In the genomic region with DNA sequence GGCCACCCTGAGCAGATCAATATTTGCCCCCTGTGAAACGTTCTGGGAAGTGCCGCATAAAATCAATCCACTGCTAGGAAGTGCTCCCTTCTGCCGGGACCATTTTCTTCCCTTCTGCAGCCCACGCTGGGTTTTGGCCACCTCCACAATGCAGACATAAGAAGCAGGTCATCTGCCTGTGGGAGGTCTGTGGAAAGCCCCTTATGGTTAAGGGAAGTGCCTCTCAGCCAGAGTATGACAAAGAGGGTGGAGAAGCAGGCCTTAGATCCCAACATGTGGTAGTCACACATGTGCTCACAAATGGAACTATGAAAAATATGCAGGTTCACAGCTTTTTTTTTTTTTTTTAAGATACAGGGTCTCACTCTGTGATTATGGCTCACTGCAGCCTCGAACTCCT, we compare ENCODE assay signal across 10 cellular contexts.
A peak's percentile ranks its signal among the peaks of the same experiment; 100 is the strongest.
DNase-seq lines count a peak whose midpoint lies in the region; ATAC-seq lines count a peak whose summit lies in the region.
"Had no signal": no experiment of that assay in that cellular context is flagged by ENCODE, and none has a peak within 500 bp of the region (broad histone marks: within the 10 kb centered on the region; RNA-seq: fewer than 3 reads in every experiment).

No MANE protein-coding gene starts in this region.

- no peak overlapping the region for H3K27ac Mint-ChIP-seq in CD4-positive, alpha-beta memory T cell
- H3K27ac Mint-ChIP-seq in activated CD4-positive, alpha-beta memory T cell treated with anti-CD3 and anti-CD28 coated beads for 36 hours, result no peak overlapping the region

- H3K4me3 ChIP-seq in CD4-positive, alpha-beta memory T cell (ENCODE audit: low read length in 2 of 2), result no peak overlapping the region
- no peak overlapping the region for H3K4me3 ChIP-seq in SJSA1

- CTCF ChIA-PET in CD4-positive, alpha-beta memory T cell (lab: Charles Lee; ENCODE audit: partially characterized antibody), result interaction anchor here (1.1 to 2.9 kb wide), 6 partner anchors 11 to 194 kb away, joined by 3 to 28 read pairs (median 4); no protein-coding TSS in a partner anchor
- CTCF ChIA-PET in activated CD4-positive, alpha-beta memory T cell treated with anti-CD3 and anti-CD28 coated beads for 36 hours (lab: Charles Lee), result interaction anchor here (0.8 to 1.1 kb wide), 2 partner anchors 57 to 426 kb away, joined by 3 to 4 read pairs; no protein-coding TSS in a partner anchor

- peaks cover 12% of the 10 kb centered on the region for H3K4me1 ChIP-seq in CD4-positive, alpha-beta memory T cell (ENCODE audit: insufficient read depth, low read length)
- peaks cover 56% of the 10 kb centered on the region for H3K4me1 ChIP-seq in SJSA1 (replicated peaks)

- H3K9me3 ChIP-seq in CD4-positive, alpha-beta memory T cell (ENCODE audit: control insufficient read depth in 1 of 2, low read length in 2 of 2), result no peaks in the 10 kb centered on the region
- no peaks in the 10 kb centered on the region for H3K9me3 ChIP-seq in SJSA1 (replicated peaks)

- H3K9me3 Mint-ChIP-seq in CD4-positive, alpha-beta memory T cell, result peaks cover 0 to 2% (median 0%) of the 10 kb centered on the region in 8 donors
- no peaks in the 10 kb centered on the region for H3K9me3 Mint-ChIP-seq in activated CD4-positive, alpha-beta memory T cell treated with anti-CD3 and anti-CD28 coated beads for 36 hours
- H3K9me3 Mint-ChIP-seq: central memory CD8-positive, alpha-beta T cell had no signal

- intact Hi-C loops in CD4-positive, alpha-beta memory T cell (cut with micrococcal nuclease), result no loop called here
- intact Hi-C loops in activated CD4-positive, alpha-beta memory T cell treated with anti-CD3 and anti-CD28 coated beads for 36 hours (cut with micrococcal nuclease), result no loop called here

- H3K4me1 Mint-ChIP-seq in CD4-positive, alpha-beta memory T cell, result peaks cover 6 to 13% (median 9%) of the 10 kb centered on the region in 4 donors
- H3K4me1 Mint-ChIP-seq in activated CD4-positive, alpha-beta memory T cell treated with anti-CD3 and anti-CD28 coated beads for 36 hours (ENCODE audit: low read depth), result peaks cover 13% of the 10 kb centered on the region

- no peak for DNase-seq in CD4-positive, alpha-beta memory T cell
- DNase-seq in SJSA1 (ENCODE audit: low read depth in 1 of 2, low spot score in 2 of 2) (peak; percentile 92 to 94), kidney tubule cell (ENCODE audit: low spot score) (peak; percentile 68), GM19238 (ENCODE audit: insufficient read length, low spot score) (no peak), NCI-H345 (lab: John Stamatoyannopoulos, UW) (no peak), OCI-M1 (lab: John Stamatoyannopoulos, UW) (no peak)
- DNase-seq in activated CD4-positive, alpha-beta memory T cell treated with anti-CD3 and anti-CD28 coated beads for 36 hours, result no peak
- DNase-seq: activated CD8-positive, alpha-beta memory T cell treated with anti-CD3 and anti-CD28 coated beads for 24 hours had no signal

- H3K27ac ChIP-seq in CD4-positive, alpha-beta memory T cell (ENCODE audit: low read depth, low read length), result no peak overlapping the region
- peak overlapping the region; percentile 97 for H3K27ac ChIP-seq in SJSA1

- peaks cover 9 to 26% of the 10 kb centered on the region in 2 donors for H3K27me3 Mint-ChIP-seq in CD4-positive, alpha-beta memory T cell
- peaks cover 18% of the 10 kb centered on the region for H3K27me3 Mint-ChIP-seq in activated CD4-positive, alpha-beta memory T cell treated with anti-CD3 and anti-CD28 coated beads for 36 hours

- ATAC-seq in GM21723 (IDR thresholded peaks at IDR 0.05; ENCODE audit: unreplicated experiment), result peak; percentile 22

- H3K4me3 Mint-ChIP-seq in CD4-positive, alpha-beta memory T cell, result peak overlapping the region in 6 of 8 donors; percentile 2 to 39 (median 18)
- H3K4me3 Mint-ChIP-seq in activated CD4-positive, alpha-beta memory T cell treated with anti-CD3 and anti-CD28 coated beads for 36 hours, result no peak overlapping the region

- H3K36me3 Mint-ChIP-seq in CD4-positive, alpha-beta memory T cell, result no peaks in the 10 kb centered on the region
- H3K36me3 Mint-ChIP-seq in activated CD4-positive, alpha-beta memory T cell treated with anti-CD3 and anti-CD28 coated beads for 36 hours, result no peaks in the 10 kb centered on the region

- POLR2A ChIA-PET in CD4-positive, alpha-beta memory T cell (lab: Charles Lee; ENCODE audit: partially characterized antibody), result no interaction called here
- POLR2A ChIA-PET in activated CD4-positive, alpha-beta memory T cell treated with anti-CD3 and anti-CD28 coated beads for 36 hours (lab: Charles Lee), result interaction anchor here (0.6 kb wide), 1 partner anchor 15 kb away, joined by 4 read pairs; no protein-coding TSS in a partner anchor

- H3K36me3 ChIP-seq in CD4-positive, alpha-beta memory T cell (ENCODE audit: insufficient read depth, low read length), result no peaks in the 10 kb centered on the region
- H3K36me3 ChIP-seq in SJSA1, result peaks cover 16% of the 10 kb centered on the region

- H3K27me3 ChIP-seq in CD4-positive, alpha-beta memory T cell (ENCODE audit: insufficient read depth, low read length), result no peaks in the 10 kb centered on the region
- no peaks in the 10 kb centered on the region for H3K27me3 ChIP-seq in SJSA1 (replicated peaks)

Comparison
In these comparisons a context has a peak if more than half of its experiments do, and no peak if none do; other contexts are left out.
1. DNase-seq: peak in SJSA1 (2 of 2) and kidney tubule cell (single experiment); none in CD4-positive, alpha-beta memory T cell (0 of 5), GM19238 (single experiment), NCI-H345 (single experiment), activated CD4-positive, alpha-beta memory T cell treated with anti-CD3 and anti-CD28 coated beads for 36 hours (single experiment) and OCI-M1 (single experiment).